In the genomic region with DNA sequence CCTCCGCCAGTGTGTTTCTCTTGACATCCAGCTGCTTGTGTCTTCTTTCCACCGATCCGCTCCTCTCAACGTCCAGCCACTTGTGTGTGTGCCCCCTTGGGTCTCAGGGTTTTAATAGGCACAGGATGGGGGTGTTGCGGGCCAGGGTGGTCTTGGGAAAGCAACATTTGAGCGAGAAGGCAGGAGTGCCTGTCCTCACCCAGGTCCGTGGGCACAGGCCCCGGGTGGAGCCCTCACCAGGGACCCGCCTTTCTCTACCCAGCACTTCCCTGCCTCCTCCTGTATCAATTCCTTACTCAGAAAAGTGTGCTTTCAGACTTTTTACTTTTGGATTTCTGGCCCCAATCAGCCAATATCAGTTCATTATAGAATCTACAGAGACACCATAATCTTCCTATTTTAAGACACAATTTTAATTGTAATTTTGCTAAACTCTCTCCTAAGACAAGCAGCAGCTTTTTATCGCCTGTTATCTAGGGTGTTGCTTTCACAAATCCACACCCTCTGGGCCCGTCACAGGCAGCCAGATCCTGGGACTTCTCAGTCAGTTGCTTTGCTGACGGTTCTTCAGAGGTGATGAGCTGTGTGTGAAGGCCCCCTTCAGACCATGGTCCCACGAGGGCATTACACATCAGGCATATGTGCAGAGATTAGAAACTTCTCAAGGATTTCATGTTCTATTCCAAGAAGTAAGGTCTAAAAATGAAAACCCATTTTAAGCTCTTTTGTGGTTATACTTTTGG, we compare ENCODE assay signal across 21 cellular contexts.
"Had no signal": no experiment of that assay in that cellular context is flagged by ENCODE, and none has a peak within 500 bp of the region (broad histone marks: within the 10 kb centered on the region; RNA-seq: fewer than 3 reads in every experiment).

No MANE protein-coding gene starts in this region.

- H3K4me3 Mint-ChIP-seq: activated CD4-positive, alpha-beta memory T cell treated with anti-CD3 and anti-CD28 coated beads for 36 hours; activated CD8-positive, alpha-beta memory T cell treated with anti-CD3 and anti-CD28 coated beads, Interleukin-2, amount 10 ng/mL, durations not matched to agents 7 days and 5 days; activated naive CD4-positive, alpha-beta T cell treated with anti-CD3 and anti-CD28 coated beads, Interleukin-2, amount 50 U/mL, for 24 hours; natural killer cell treated with Interleukin-12 subunit alpha and Interleukin-12 subunit beta and Interleukin-15 and Interleukin-18, amount 100 ng/mL, for 72 hours; stimulated activated effector memory CD8-positive, alpha-beta T cell treated with anti-CD3 and anti-CD28 coated beads, Interleukin-12 subunit alpha, Interleukin-12 subunit beta, amount 100 ng/mL, for 72 hours had no signal

- H3K27me3 ChIP-seq: adrenal gland, esophagus muscularis mucosa, thyroid gland, uterus had no signal

- H3K4me3 ChIP-seq: adrenal gland, esophagus muscularis mucosa, prostate gland, SK-N-MC, thyroid gland, uterus had no signal

- DNase-seq: activated CD4-positive, alpha-beta memory T cell treated with anti-CD3 and anti-CD28 coated beads for 36 hours; activated CD4-positive, alpha-beta T cell treated with anti-CD3 and anti-CD28 coated beads for 1 hour; activated CD8-positive, alpha-beta memory T cell treated with anti-CD3 and anti-CD28 coated beads, Interleukin-2, amount 10 ng/mL, durations not matched to agents 7 days and 5 days; activated effector memory CD4-positive, alpha-beta T cell treated with Interleukin-2 at 50 U/mL for 16 hours; activated T-cell treated with anti-CD3 and anti-CD28 coated beads, Interleukin-2, amount 50 U/mL, for 1 hour; adrenal gland; foreskin keratinocyte; head of caudate nucleus; mammary epithelial cell; occipital lobe; stimulated activated CD4-positive, alpha-beta T cell treated with anti-CD3 and anti-CD28 coated beads, Interleukin-1b, Interleukin-23, amount 100 ng/mL, for 48 hours; T-helper 1 cell; thyroid gland; uterus had no signal

- H3K9me3 ChIP-seq: prostate gland, thyroid gland, uterus had no signal

- H3K27ac Mint-ChIP-seq: activated CD4-positive, alpha-beta memory T cell treated with anti-CD3 and anti-CD28 coated beads for 36 hours; activated CD8-positive, alpha-beta memory T cell treated with anti-CD3 and anti-CD28 coated beads, Interleukin-2, amount 10 ng/mL, durations not matched to agents 7 days and 5 days; activated naive CD4-positive, alpha-beta T cell treated with anti-CD3 and anti-CD28 coated beads, Interleukin-2, amount 50 U/mL, for 24 hours; natural killer cell treated with Interleukin-12 subunit alpha and Interleukin-12 subunit beta and Interleukin-15 and Interleukin-18, amount 100 ng/mL, for 72 hours; stimulated activated effector memory CD8-positive, alpha-beta T cell treated with anti-CD3 and anti-CD28 coated beads, Interleukin-12 subunit alpha, Interleukin-12 subunit beta, amount 100 ng/mL, for 72 hours had no signal

- H3K27ac ChIP-seq: esophagus muscularis mucosa, foreskin keratinocyte, prostate gland, SK-N-MC, uterus, VCaP had no signal

- H3K36me3 Mint-ChIP-seq: stimulated activated effector memory CD8-positive, alpha-beta T cell treated with anti-CD3 and anti-CD28 coated beads, Interleukin-12 subunit alpha, Interleukin-12 subunit beta, amount 100 ng/mL, for 72 hours had no signal

- H3K4me1 ChIP-seq: adrenal gland, foreskin keratinocyte, prostate gland, uterus had no signal

- ATAC-seq: activated CD8-positive, alpha-beta memory T cell treated with anti-CD3 and anti-CD28 coated beads, Interleukin-2, amount 10 ng/mL, durations not matched to agents 7 days and 5 days; foreskin keratinocyte; natural killer cell treated with Interleukin-12 subunit alpha and Interleukin-12 subunit beta and Interleukin-15 and Interleukin-18, amount 100 ng/mL, for 72 hours; stimulated activated effector memory CD8-positive, alpha-beta T cell treated with anti-CD3 and anti-CD28 coated beads, Interleukin-12 subunit alpha, Interleukin-12 subunit beta, amount 100 ng/mL, for 72 hours had no signal

- H3K4me1 Mint-ChIP-seq: activated CD8-positive, alpha-beta memory T cell treated with anti-CD3 and anti-CD28 coated beads, Interleukin-2, amount 10 ng/mL, durations not matched to agents 7 days and 5 days; activated naive CD4-positive, alpha-beta T cell treated with anti-CD3 and anti-CD28 coated beads, Interleukin-2, amount 50 U/mL, for 24 hours; stimulated activated effector memory CD8-positive, alpha-beta T cell treated with anti-CD3 and anti-CD28 coated beads, Interleukin-12 subunit alpha, Interleukin-12 subunit beta, amount 100 ng/mL, for 72 hours had no signal

- H3K36me3 ChIP-seq: adrenal gland, esophagus muscularis mucosa, prostate gland, thyroid gland, uterus had no signal
